ENCODE assay signal across 19 cellular contexts in genomic region chr1:115983584-115983983, GRCh38. TPM values are rescaled to one million over a fixed set of nuclear protein-coding genes. Genes with fewer than 3 reads are reported as not detected.
A peak's percentile ranks its signal among the peaks of the same experiment; 100 is the strongest.
DNase-seq lines count a peak whose midpoint lies in the region; ATAC-seq, FAIRE-seq and TF ChIP-seq lines count a peak whose summit lies in the region.
"Had no signal": no experiment of that assay in that cellular context is flagged by ENCODE, and none has a peak within 500 bp of the region (broad histone marks: within the 10 kb centered on the region; RNA-seq: fewer than 3 reads in every experiment).

No MANE protein-coding gene starts in this region.

- TF ChIP-seq RAD21 in K562 (CRISPR knock-in tag; conservative IDR thresholded peaks at IDR 0.05 in 1 of 2, IDR thresholded peaks at IDR 0.05 in 1 of 2) = no peak

- ATAC-seq in K562 (no peak), lower lobe of right lung (peak; percentile 55 to 63)
- ATAC-seq: CD8-positive, alpha-beta T cell; GM23338 had no signal

- H3K79me2 ChIP-seq in K562 (ENCODE audit: control insufficient read depth, insufficient read depth, low read length) = no peaks in the 10 kb centered on the region

- no peaks in the 10 kb centered on the region for H4K20me1 ChIP-seq in K562 (replicated peaks; ENCODE audit: control insufficient read depth, insufficient read depth, low read length)
- H4K20me1 ChIP-seq: BLaER1 treated with 17β-estradiol and CSF1 and Interleukin-3, amounts not matched to agents 10 nM and 100 nM had no signal

- WGBS in K562 (ENCODE audit: insufficient coverage, low coverage, missing lambda C conversion rate) = 7% methylated on average over 3 of the region's 3 CpGs

- no peaks in the 10 kb centered on the region for H3K9me1 ChIP-seq in K562 (ENCODE audit: control insufficient read depth, insufficient read depth, low read length)

- H3K4me3 ChIP-seq in K562 = no peak overlapping the region
- H3K4me3 ChIP-seq in lower lobe of right lung = no peak overlapping the region
- H3K4me3 ChIP-seq: BLaER1 treated with 17β-estradiol and CSF1 and Interleukin-3, amounts not matched to agents 10 nM and 100 nM; GM23338 had no signal

- H3K27me3 ChIP-seq in K562 (ENCODE audit: control insufficient read depth in 2 of 2, insufficient read depth in 2 of 2, low read length in 2 of 2) (no peaks in the 10 kb centered on the region), lower lobe of right lung (ENCODE audit: low read depth) (no peaks in the 10 kb centered on the region)
- H3K27me3 ChIP-seq: BLaER1 treated with 17β-estradiol and CSF1 and Interleukin-3, amounts not matched to agents 10 nM and 100 nM had no signal

- BruUV-seq in K562 (replicated peaks; lab: Mats Ljungman, UMichigan) = no TSS peak

- CTCF ChIA-PET in K562 (lab: Yijun Ruan, JAX; ENCODE audit: low intra/inter-chr PET ratio) = no interaction called here

- in situ Hi-C loops in K562 (cut with MboI) = loop anchor here (5.0 kb wide), 2 partner anchors 176 to 376 kb away; no protein-coding TSS in a partner anchor

- no peak for TF ChIP-seq POLR2A in K562 (conservative IDR thresholded peaks at IDR 0.05)

- DNase-seq in NCI-H526 (lab: John Stamatoyannopoulos, UW) (peak; percentile 63 to 65), K562 (ENCODE audit: extremely low read depth in 1 of 4, low spot score in 3 of 4) (no peak), lower lobe of right lung (no peak), substantia nigra (lab: John Stamatoyannopoulos, UW) (no peak), T-helper 1 cell (no peak), NCI-H774 (lab: John Stamatoyannopoulos, UW) (no peak), mesenteric fat pad (ENCODE audit: low spot score) (no peak), NOMO-1 (lab: John Stamatoyannopoulos, UW; ENCODE audit: unreplicated experiment in 2 of 2) (no peak)
- DNase-seq: Calu3; CD8-positive, alpha-beta T cell; DND-41; EL; HCEC 1CT had no signal

- H2AFZ ChIP-seq in K562 (ENCODE audit: low read depth, low read length) = no peak overlapping the region
- H2AFZ ChIP-seq: GM23338 had no signal

- H3K27ac ChIP-seq in K562 (ENCODE audit: extremely low read depth, low read depth, low read length) (no peak overlapping the region), lower lobe of right lung (no peak overlapping the region), substantia nigra (ENCODE audit: low read depth, low read length, poor library complexity, severe bottlenecking) (peak overlapping the region; percentile 6)
- H3K27ac ChIP-seq: BLaER1 treated with 17β-estradiol and CSF1 and Interleukin-3, amounts not matched to agents 10 nM and 100 nM had no signal

- H3K36me3 ChIP-seq in K562 (ENCODE audit: control insufficient read depth, insufficient read depth, low read length) = no peaks in the 10 kb centered on the region
- H3K36me3 ChIP-seq in lower lobe of right lung = no peaks in the 10 kb centered on the region
- H3K36me3 ChIP-seq: BLaER1 treated with 17β-estradiol and CSF1 and Interleukin-3, amounts not matched to agents 10 nM and 100 nM had no signal

- intact Hi-C loops in K562 (cut with micrococcal nuclease) = loop anchor here (10.0 kb wide), 1 partner anchor 99 kb away; no protein-coding TSS in a partner anchor
- intact Hi-C loops in lower lobe of right lung (cut with DNase I) = no loop called here

- no peak for FAIRE-seq in K562 (lab: Jason Lieb, UNC)
- FAIRE-seq: GM12891, GM19239, H54 had no signal

- H3K9me3 ChIP-seq in K562 (replicated peaks; ENCODE audit: control insufficient read depth, insufficient read depth, low read depth, low read length) = no peaks in the 10 kb centered on the region
- no peaks in the 10 kb centered on the region for H3K9me3 ChIP-seq in lower lobe of right lung
- H3K9me3 ChIP-seq: BLaER1 treated with 17β-estradiol and CSF1 and Interleukin-3, amounts not matched to agents 10 nM and 100 nM had no signal

- no peak for TF ChIP-seq EP300 in K562 (IDR thresholded peaks at IDR 0.05; ENCODE audit: low read length)

- TF ChIP-seq CTCF in K562 (IDR thresholded peaks at IDR 0.05 in 2 of 3, conservative IDR thresholded peaks at IDR 0.05 in 1 of 3; ENCODE audit: insufficient read depth in 2 of 3, low read depth in 1 of 3, low read length in 3 of 3) = no peak
- no peak for TF ChIP-seq CTCF in lower lobe of right lung (IDR thresholded peaks at IDR 0.05)

- H3K4me1 ChIP-seq in K562 (replicated peaks in 1 of 2; ENCODE audit: control insufficient read depth in 2 of 2, insufficient read depth in 2 of 2, low read length in 2 of 2) (no peaks in the 10 kb centered on the region), lower lobe of right lung (peaks cover 20% of the 10 kb centered on the region)

- POLR2A ChIA-PET in K562 (lab: Yijun Ruan, JAX) = no interaction called here

- no peak overlapping the region for H3K4me2 ChIP-seq in K562 (ENCODE audit: insufficient read depth, low read length)
- H3K4me2 ChIP-seq: GM23338 had no signal

- H3K9ac ChIP-seq in K562 (ENCODE audit: insufficient read depth in 1 of 2, low read depth in 2 of 2, low read length in 2 of 2) = no peak overlapping the region
- H3K9ac ChIP-seq: BLaER1 treated with 17β-estradiol and CSF1 and Interleukin-3, amounts not matched to agents 10 nM and 100 nM had no signal

TF ChIP-seq in K562, 482 proteins besides CTCF, POLR2A, EP300 and RAD21:
- TF ChIP-seq XRCC4 (IDR thresholded peaks at IDR 0.05; ENCODE audit: extremely low read depth, insufficient read depth, insufficient read length) (no peak), ELF1 (tag; IDR thresholded peaks at IDR 0.05) (no peak)
- TF ChIP-seq, protein P1, sequence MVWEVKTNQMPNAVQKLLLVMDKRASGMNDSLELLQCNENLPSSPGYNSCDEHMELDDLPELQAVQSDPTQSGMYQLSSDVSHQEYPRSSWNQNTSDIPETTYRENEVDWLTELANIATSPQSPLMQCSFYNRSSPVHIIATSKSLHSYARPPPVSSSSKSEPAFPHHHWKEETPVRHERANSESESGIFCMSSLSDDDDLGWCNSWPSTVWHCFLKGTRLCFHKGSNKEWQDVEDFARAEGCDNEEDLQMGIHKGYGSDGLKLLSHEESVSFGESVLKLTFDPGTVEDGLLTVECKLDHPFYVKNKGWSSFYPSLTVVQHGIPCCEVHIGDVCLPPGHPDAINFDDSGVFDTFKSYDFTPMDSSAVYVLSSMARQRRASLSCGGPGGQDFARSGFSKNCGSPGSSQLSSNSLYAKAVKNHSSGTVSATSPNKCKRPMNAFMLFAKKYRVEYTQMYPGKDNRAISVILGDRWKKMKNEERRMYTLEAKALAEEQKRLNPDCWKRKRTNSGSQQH (CRISPR knock-in tag; IDR thresholded peaks at IDR 0.05) = 0 out of 2 replicates have a peak, but pooled peaks have one; percentile 30
- TF ChIP-seq, protein P2, sequence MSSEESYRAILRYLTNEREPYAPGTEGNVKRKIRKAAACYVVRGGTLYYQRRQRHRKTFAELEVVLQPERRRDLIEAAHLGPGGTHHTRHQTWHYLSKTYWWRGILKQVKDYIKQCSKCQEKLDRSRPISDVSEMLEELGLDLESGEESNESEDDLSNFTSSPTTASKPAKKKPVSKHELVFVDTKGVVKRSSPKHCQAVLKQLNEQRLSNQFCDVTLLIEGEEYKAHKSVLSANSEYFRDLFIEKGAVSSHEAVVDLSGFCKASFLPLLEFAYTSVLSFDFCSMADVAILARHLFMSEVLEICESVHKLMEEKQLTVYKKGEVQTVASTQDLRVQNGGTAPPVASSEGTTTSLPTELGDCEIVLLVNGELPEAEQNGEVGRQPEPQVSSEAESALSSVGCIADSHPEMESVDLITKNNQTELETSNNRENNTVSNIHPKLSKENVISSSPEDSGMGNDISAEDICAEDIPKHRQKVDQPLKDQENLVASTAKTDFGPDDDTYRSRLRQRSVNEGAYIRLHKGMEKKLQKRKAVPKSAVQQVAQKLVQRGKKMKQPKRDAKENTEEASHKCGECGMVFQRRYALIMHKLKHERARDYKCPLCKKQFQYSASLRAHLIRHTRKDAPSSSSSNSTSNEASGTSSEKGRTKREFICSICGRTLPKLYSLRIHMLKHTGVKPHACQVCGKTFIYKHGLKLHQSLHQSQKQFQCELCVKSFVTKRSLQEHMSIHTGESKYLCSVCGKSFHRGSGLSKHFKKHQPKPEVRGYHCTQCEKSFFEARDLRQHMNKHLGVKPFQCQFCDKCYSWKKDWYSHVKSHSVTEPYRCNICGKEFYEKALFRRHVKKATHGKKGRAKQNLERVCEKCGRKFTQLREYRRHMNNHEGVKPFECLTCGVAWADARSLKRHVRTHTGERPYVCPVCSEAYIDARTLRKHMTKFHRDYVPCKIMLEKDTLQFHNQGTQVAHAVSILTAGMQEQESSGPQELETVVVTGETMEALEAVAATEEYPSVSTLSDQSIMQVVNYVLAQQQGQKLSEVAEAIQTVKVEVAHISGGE (CRISPR knock-in tag; IDR thresholded peaks at IDR 0.05) = 0 out of 6 replicates have a peak, but pooled peaks of 1 of the 3 experiments have one; percentile 54

RNA-seq across cellular contexts. Expression of gene SLC22A15, which starts 7.3 kb away (rescaled TPM):
- 0.37 and 0.49 TPM in 2 replicates for total RNA-seq in K562 (2011; cell fraction: chromatin; rRNA removed; ENCODE audit: low replicate concordance)
- total RNA-seq in K562 (2011; cell fraction: nucleolus; rRNA removed) = 0.26 and 0.67 TPM in 2 replicates
- 0.38 and 1.1 TPM in 2 replicates for total RNA-seq in K562 (2011; cell fraction: nucleoplasm; rRNA removed)
- 0.36 and 1.5 TPM in 2 replicates for total RNA-seq in K562 (2014; rRNA removed)
- total RNA-seq in K562 (2014; rRNA removed; fragmentation: Illumina TruSeq; extraction: Trizol) = 1.2 and 2.3 TPM in 2 replicates
- total RNA-seq in K562 (2015; rRNA removed; fragmentation: Illumina TruSeq; extraction: Trizol) = 2.1 and 2.3 TPM in 2 replicates
- total RNA-seq in K562 (2021) = 2.4 and 2.7 TPM in 2 replicates
- polyA plus RNA-seq in K562 (2011; rRNA removed) = 0.24 and 0.35 TPM in 2 replicates
- polyA plus RNA-seq in K562 (2011; cell fraction: cytosol; rRNA removed) = 0.06 and 0.16 TPM in 2 replicates
- 0.88 and 2.0 TPM in 2 replicates for polyA plus RNA-seq in K562 (2011; cell fraction: nucleus; rRNA removed)
- polyA plus RNA-seq in K562 (2012) = 1.7 and 26.4 TPM in 2 replicates
- polyA plus RNA-seq in K562 (2014; fragmentation: Illumina TruSeq; extraction: Trizol) = 1.4 and 1.7 TPM in 2 replicates
- polyA plus RNA-seq in K562 (2014; fragmentation: Nextera tagmentation; extraction: Ambion mirVana) = under 1 TPM; 0.35 to 0.52 TPM
- polyA plus RNA-seq in K562 (2014; rRNA removed) = 1.00 and 2.7 TPM in 2 replicates
- polyA minus RNA-seq in K562 (2011; rRNA and poly(A)+ RNA removed) = 0.11 and 0.84 TPM in 2 replicates
- 0.19 TPM in 1 of 2 replicates, not detected in the other for polyA minus RNA-seq in K562 (2011; cell fraction: cytosol; rRNA and poly(A)+ RNA removed)
- polyA minus RNA-seq in K562 (2011; cell fraction: nucleus; rRNA and poly(A)+ RNA removed) = 0.27 and 0.67 TPM in 2 replicates
- total RNA-seq in lower lobe of right lung = 26.8 TPM
- 5.1 TPM for total RNA-seq in mesenteric fat pad
- total RNA-seq: G401 had no signal

Comparison
In these comparisons a context has a peak if more than half of its experiments do, and no peak if none do; other contexts are left out.
1. DNase-seq: peak in NCI-H526 (2 of 2); none in K562 (0 of 4), lower lobe of right lung (single experiment), substantia nigra (0 of 49), T-helper 1 cell (0 of 5), NCI-H774 (single experiment), mesenteric fat pad (single experiment) and NOMO-1 (0 of 2).